In genomic region chr20:23361108-23361650, GRCh38 we compare ENCODE assay signal across 8 cellular contexts. TPM values are rescaled to one million over a fixed set of nuclear protein-coding genes. Genes with fewer than 3 reads are reported as not detected.
DNase-seq lines count a peak whose midpoint lies in the region; ATAC-seq and TF ChIP-seq lines count a peak whose summit lies in the region.

No MANE protein-coding gene starts in this region.

- ATAC-seq in GM18858 (IDR thresholded peaks at IDR 0.05; ENCODE audit: unreplicated experiment) (no peak), HG03520 (IDR thresholded peaks at IDR 0.05; ENCODE audit: unreplicated experiment) (no peak)

- DNase-seq in AML-193 (lab: John Stamatoyannopoulos, UW) (peak; percentile 14 to 35), HT-29 (ENCODE audit: low spot score) (peak; percentile 47), adrenal gland (peak; percentile 54 to 82 (median 74)), smooth muscle cell (lab: John Stamatoyannopoulos, UW; ENCODE audit: unreplicated experiment) (no peak), NCI-H526 treated with DMSO at 0.1 percent for 48 hours (lab: John Stamatoyannopoulos, UW) (no peak)

- no peaks in the 10 kb centered on the region for H3K27me3 ChIP-seq in adrenal gland
- no peaks in the 10 kb centered on the region for H3K27me3 ChIP-seq in iPS-20b (ENCODE audit: insufficient read depth, low read length)
- no peaks in the 10 kb centered on the region for H3K27me3 ChIP-seq in smooth muscle cell (ENCODE audit: low read depth)

- peaks cover 0 to 15% of the 10 kb centered on the region in 2 donors for H3K36me3 ChIP-seq in adrenal gland (replicated peaks in 1 of 2)
- H3K36me3 ChIP-seq in iPS-20b (ENCODE audit: insufficient read depth, low read depth, low read length) = peaks cover 15% of the 10 kb centered on the region
- no peaks in the 10 kb centered on the region for H3K36me3 ChIP-seq in smooth muscle cell (ENCODE audit: low read depth)

- no peaks in the 10 kb centered on the region for H3K9me3 ChIP-seq in adrenal gland (replicated peaks in 1 of 3)
- no peaks in the 10 kb centered on the region for H3K9me3 ChIP-seq in iPS-20b (ENCODE audit: insufficient read depth, low read depth, low read length)
- H3K9me3 ChIP-seq in smooth muscle cell (replicated peaks; ENCODE audit: low read depth) = no peaks in the 10 kb centered on the region

- H3K79me2 ChIP-seq in smooth muscle cell (ENCODE audit: low read depth) = peaks cover 40% of the 10 kb centered on the region

- TF ChIP-seq POLR2A in adrenal gland (IDR thresholded peaks at IDR 0.05) = no peak

- H3K27ac ChIP-seq in adrenal gland = peak overlapping the region; percentile 98 to 100 (median 100)
- H3K27ac ChIP-seq in iPS-20b (ENCODE audit: low read length) = peak overlapping the region; percentile 45
- H3K27ac ChIP-seq in smooth muscle cell (ENCODE audit: low read depth) = peak overlapping the region; percentile 97

- H3K4me2 ChIP-seq in smooth muscle cell = peak overlapping the region; percentile 96

- TF ChIP-seq CTCF in adrenal gland (IDR thresholded peaks at IDR 0.05) (no peak), smooth muscle cell (IDR thresholded peaks at IDR 0.05; ENCODE audit: borderline replicate concordance, insufficient read depth, poor library complexity, severe bottlenecking) (no peak)

- peaks cover 32% of the 10 kb centered on the region for H4K20me1 ChIP-seq in smooth muscle cell (ENCODE audit: low read depth)

- H3K9ac ChIP-seq in iPS-20b (ENCODE audit: low read depth, low read length) = peak overlapping the region; percentile 96
- peak overlapping the region; percentile 92 for H3K9ac ChIP-seq in smooth muscle cell (ENCODE audit: low read depth)

- H3K4me1 ChIP-seq in adrenal gland (replicated peaks in 1 of 2) (peaks cover 21 to 43% of the 10 kb centered on the region in 2 donors), iPS-20b (ENCODE audit: insufficient read depth, low read length) (peaks cover 19% of the 10 kb centered on the region; the same call in 1 of the 2 replicates), smooth muscle cell (ENCODE audit: low read depth) (peaks cover 14% of the 10 kb centered on the region)

- H3K4me3 ChIP-seq in adrenal gland (peak overlapping the region in 3 of 4 donors; percentile 1 to 86 (median 67)), iPS-20b (ENCODE audit: low read length) (peak overlapping the region; percentile 86), smooth muscle cell (peak overlapping the region; percentile 80)

- intact Hi-C loops in adrenal gland (cut with DNase I) = loop anchor here (5.0 to 10.0 kb wide), 2 partner anchors 56 to 64 kb away; partner anchors contain the start of gene NAPB (in 1 of the 2)

- WGBS in adrenal gland, 4 donors = 0 to 1% (median 1%) methylated on average over 10 to 27 of the region's 27 CpGs
- 3% methylated on average over 24 of the region's 27 CpGs for WGBS in smooth muscle cell (ENCODE audit: low lambda C conversion rate)

- peaks cover 18% of the 10 kb centered on the region for H3F3A ChIP-seq in smooth muscle cell (ENCODE audit: low read depth)

- H2AFZ ChIP-seq in smooth muscle cell (ENCODE audit: low read depth) = peak overlapping the region; percentile 75

RNA-seq across cellular contexts. Expression of gene GZF1, which starts 0.8 kb away (rescaled TPM):
- total RNA-seq in HT-29 (2014; rRNA removed; shearing (Covaris generic)) = 11.2 and 25.2 TPM in 2 replicates
- total RNA-seq in adrenal gland (10 to 100 TPM; 11.1 to 31.7 (median 21.1) TPM), smooth muscle cell (13.7 and 17.3 TPM in 2 replicates)
- polyA plus RNA-seq in adrenal gland (10 to 100 TPM in 1 of 3 donors, 1 to 10 TPM in 2; 8.0 to 19.5 (median 8.2) TPM), smooth muscle cell (6.0 and 7.5 TPM in 2 replicates)

RNA-seq across cellular contexts. Expression of gene NXT1, which starts 10.6 kb away (rescaled TPM):
- 70.6 and 101 TPM in 2 replicates for total RNA-seq in HT-29 (2014; rRNA removed; shearing (Covaris generic))
- 10 to 100 TPM; 11.1 to 43.8 (median 20.3) TPM for total RNA-seq in adrenal gland
- polyA plus RNA-seq in adrenal gland = 10 to 100 TPM in 2 of 3 donors, 1 to 10 TPM in 1; 9.2 to 17.0 (median 15.5) TPM
- total RNA-seq in smooth muscle cell = 43.7 and 49.6 TPM in 2 replicates
- 45.3 and 46.1 TPM in 2 replicates for polyA plus RNA-seq in smooth muscle cell

Comparison
In these comparisons a context has a peak if more than half of its experiments do, and no peak if none do; other contexts are left out.
1. DNase-seq: peak in AML-193 (2 of 2), HT-29 (single experiment) and adrenal gland (7 of 7); none in smooth muscle cell (single experiment) and NCI-H526 treated with DMSO at 0.1 percent for 48 hours (single experiment).
2. H3K27ac ChIP-seq: peak in every context shown above with its lines; median percentile 100 in adrenal gland; 97 in smooth muscle cell; 45 in iPS-20b.
3. Peak in every context shown above with its lines, with median percentiles within 50 percentile points of each other: H3K4me3 ChIP-seq.